16 cellular contexts compared by ENCODE assay signal in the genomic region with DNA sequence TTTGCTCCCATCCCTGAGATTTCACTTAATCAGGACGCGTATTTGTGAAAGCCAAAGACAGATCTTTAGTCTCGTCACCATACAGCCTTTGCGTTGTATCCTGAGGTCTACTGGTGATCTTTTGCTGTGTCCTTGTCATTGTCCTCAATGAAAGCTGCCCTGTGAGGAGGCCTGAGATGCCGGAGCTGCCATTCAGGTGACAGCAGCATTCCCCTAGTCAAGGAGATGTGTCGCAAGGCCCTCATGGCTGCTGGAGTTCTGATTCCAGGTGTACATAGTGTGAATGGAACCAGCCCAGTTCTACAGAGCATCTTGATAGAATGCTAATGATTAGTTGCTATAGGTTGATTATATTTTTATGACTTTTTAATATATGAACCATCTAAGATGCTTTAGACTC. TPM values are rescaled to one million over a fixed set of nuclear protein-coding genes. Genes with fewer than 3 reads are reported as not detected.
DNase-seq lines count a peak whose midpoint lies in the region; ATAC-seq and TF ChIP-seq lines count a peak whose summit lies in the region.
"Had no signal": no experiment of that assay in that cellular context is flagged by ENCODE, and none has a peak within 500 bp of the region (broad histone marks: within the 10 kb centered on the region; RNA-seq: fewer than 3 reads in every experiment).

No MANE protein-coding gene starts in this region.

- intact Hi-C loops in left ventricle myocardium superior (cut with micrococcal nuclease) (no loop called here), vagina (cut with DNase I) (no loop called here)

- H3K4me2 ChIP-seq in GM23338 = no peak overlapping the region
- H3K4me2 ChIP-seq: BLaER1 treated with 17β-estradiol and CSF1 and Interleukin-3, amounts not matched to agents 10 nM and 100 nM had no signal

- H3F3A ChIP-seq in GM23338 (replicated peaks; ENCODE audit: low read depth) = no peaks in the 10 kb centered on the region

- H3K27ac ChIP-seq in GM23338 (ENCODE audit: low read depth) (0 out of 2 replicates have a peak overlapping the region, but pooled peaks have one; percentile 20), vagina (no peak overlapping the region)
- H3K27ac ChIP-seq: BLaER1 treated with 17β-estradiol and CSF1 and Interleukin-3, amounts not matched to agents 10 nM and 100 nM had no signal

- no peaks in the 10 kb centered on the region for H3K27me3 ChIP-seq in GM23338 (ENCODE audit: insufficient read depth)
- H3K27me3 ChIP-seq in vagina = no peaks in the 10 kb centered on the region
- H3K27me3 ChIP-seq: BLaER1 treated with 17β-estradiol and CSF1 and Interleukin-3, amounts not matched to agents 10 nM and 100 nM had no signal

- H3K4me1 Mint-ChIP-seq in activated T-cell treated with anti-CD3 and anti-CD28 coated beads, Interleukin-2, amount 50 U/mL, for 24 hours (ENCODE audit: low read depth) = peaks cover 34% of the 10 kb centered on the region
- peaks cover 32% of the 10 kb centered on the region for H3K4me1 Mint-ChIP-seq in activated T-cell treated with anti-CD3 and anti-CD28 coated beads, Interleukin-2, amount 50 U/mL, for 72 hours (ENCODE audit: low read depth)
- H3K4me1 Mint-ChIP-seq in GM23338 = peaks cover 7% of the 10 kb centered on the region; the same call in 2 of the 3 replicates
- H3K4me1 Mint-ChIP-seq in activated naive CD8-positive, alpha-beta T cell treated with anti-CD3 and anti-CD28 coated beads for 36 hours = peaks cover 30% of the 10 kb centered on the region
- H3K4me1 Mint-ChIP-seq: CD4-positive, CD25-positive, alpha-beta regulatory T cell had no signal

- H3K4me3 ChIP-seq in GM23338 (no peak overlapping the region), vagina (no peak overlapping the region)
- H3K4me3 ChIP-seq: BLaER1 treated with 17β-estradiol and CSF1 and Interleukin-3, amounts not matched to agents 10 nM and 100 nM had no signal

- peaks cover 95% of the 10 kb centered on the region for H3K36me3 Mint-ChIP-seq in activated T-cell treated with anti-CD3 and anti-CD28 coated beads, Interleukin-2, amount 50 U/mL, for 24 hours (ENCODE audit: low read depth)
- H3K36me3 Mint-ChIP-seq in activated T-cell treated with anti-CD3 and anti-CD28 coated beads, Interleukin-2, amount 50 U/mL, for 72 hours (ENCODE audit: insufficient read depth in 2 of 2) = peaks cover 24 to 44% of the 10 kb centered on the region in 2 donors
- peaks cover 74% of the 10 kb centered on the region for H3K36me3 Mint-ChIP-seq in GM23338 (ENCODE audit: low read depth)
- peaks cover 71% of the 10 kb centered on the region for H3K36me3 Mint-ChIP-seq in activated naive CD8-positive, alpha-beta T cell treated with anti-CD3 and anti-CD28 coated beads for 36 hours

- H3K9me3 ChIP-seq in vagina = no peaks in the 10 kb centered on the region
- H3K9me3 ChIP-seq: BLaER1 treated with 17β-estradiol and CSF1 and Interleukin-3, amounts not matched to agents 10 nM and 100 nM had no signal

- no peaks in the 10 kb centered on the region for H3K27me3 Mint-ChIP-seq in activated T-cell treated with anti-CD3 and anti-CD28 coated beads, Interleukin-2, amount 50 U/mL, for 24 hours
- H3K27me3 Mint-ChIP-seq in activated T-cell treated with anti-CD3 and anti-CD28 coated beads, Interleukin-2, amount 50 U/mL, for 72 hours (ENCODE audit: low read depth) = no peaks in the 10 kb centered on the region
- no peaks in the 10 kb centered on the region for H3K27me3 Mint-ChIP-seq in GM23338 (ENCODE audit: insufficient read depth, low read depth, poor library complexity)
- no peaks in the 10 kb centered on the region for H3K27me3 Mint-ChIP-seq in activated naive CD8-positive, alpha-beta T cell treated with anti-CD3 and anti-CD28 coated beads for 36 hours
- H3K27me3 Mint-ChIP-seq: CD4-positive, CD25-positive, alpha-beta regulatory T cell had no signal

- H3K27ac Mint-ChIP-seq in activated T-cell treated with anti-CD3 and anti-CD28 coated beads, Interleukin-2, amount 50 U/mL, for 24 hours = peak overlapping the region; percentile 90
- H3K27ac Mint-ChIP-seq in activated T-cell treated with anti-CD3 and anti-CD28 coated beads, Interleukin-2, amount 50 U/mL, for 72 hours = no peak overlapping the region
- no peak overlapping the region for H3K27ac Mint-ChIP-seq in GM23338
- peak overlapping the region; percentile 73 for H3K27ac Mint-ChIP-seq in activated naive CD8-positive, alpha-beta T cell treated with anti-CD3 and anti-CD28 coated beads for 36 hours

- H3K36me3 ChIP-seq in GM23338 (ENCODE audit: insufficient read depth) = peaks cover 67% of the 10 kb centered on the region
- peaks cover 0 to 29% of the 10 kb centered on the region in 2 donors for H3K36me3 ChIP-seq in vagina

- no peaks in the 10 kb centered on the region for H3K9me3 Mint-ChIP-seq in activated T-cell treated with anti-CD3 and anti-CD28 coated beads, Interleukin-2, amount 50 U/mL, for 24 hours
- H3K9me3 Mint-ChIP-seq in activated T-cell treated with anti-CD3 and anti-CD28 coated beads, Interleukin-2, amount 50 U/mL, for 72 hours = no peaks in the 10 kb centered on the region
- H3K9me3 Mint-ChIP-seq in GM23338 = no peaks in the 10 kb centered on the region
- peaks cover 1% of the 10 kb centered on the region for H3K9me3 Mint-ChIP-seq in activated naive CD8-positive, alpha-beta T cell treated with anti-CD3 and anti-CD28 coated beads for 36 hours
- H3K9me3 Mint-ChIP-seq: CD4-positive, CD25-positive, alpha-beta regulatory T cell had no signal

- H3K4me1 ChIP-seq in GM23338 (ENCODE audit: insufficient read depth) (no peaks in the 10 kb centered on the region), vagina (no peaks in the 10 kb centered on the region)
- H3K4me1 ChIP-seq: BLaER1 treated with 17β-estradiol and CSF1 and Interleukin-3, amounts not matched to agents 10 nM and 100 nM had no signal

- no peak overlapping the region for H3K4me3 Mint-ChIP-seq in activated T-cell treated with anti-CD3 and anti-CD28 coated beads, Interleukin-2, amount 50 U/mL, for 24 hours
- H3K4me3 Mint-ChIP-seq in activated T-cell treated with anti-CD3 and anti-CD28 coated beads, Interleukin-2, amount 50 U/mL, for 72 hours = no peak overlapping the region
- H3K4me3 Mint-ChIP-seq in GM23338 = no peak overlapping the region
- no peak overlapping the region for H3K4me3 Mint-ChIP-seq in activated naive CD8-positive, alpha-beta T cell treated with anti-CD3 and anti-CD28 coated beads for 36 hours
- H3K4me3 Mint-ChIP-seq: CD4-positive, CD25-positive, alpha-beta regulatory T cell had no signal

- H3K79me2 ChIP-seq in GM23338 (replicated peaks; ENCODE audit: insufficient read depth) = no peaks in the 10 kb centered on the region

- H4K20me1 ChIP-seq in GM23338 (replicated peaks; ENCODE audit: insufficient read depth) = no peaks in the 10 kb centered on the region; the same call in none of the 2 replicates
- H4K20me1 ChIP-seq: BLaER1 treated with 17β-estradiol and CSF1 and Interleukin-3, amounts not matched to agents 10 nM and 100 nM had no signal

- no peaks in the 10 kb centered on the region for H3K9me2 ChIP-seq in GM23338 (ENCODE audit: insufficient read depth)

- TF ChIP-seq CTCF in GM23338 (conservative IDR thresholded peaks at IDR 0.05; ENCODE audit: low read depth in 2 of 2) (no peak), vagina (IDR thresholded peaks at IDR 0.05) (no peak)

- no peak for ATAC-seq in activated T-cell treated with anti-CD3 and anti-CD28 coated beads, Interleukin-2, amount 50 U/mL, for 72 hours (replicated peaks in 1 of 2)
- ATAC-seq in GM23338 = no peak
- no peak for ATAC-seq in left ventricle myocardium superior
- ATAC-seq: HepG2 had no signal

- H2AFZ ChIP-seq in GM23338 = no peak overlapping the region

- no peak for DNase-seq in activated T-cell treated with anti-CD3 and anti-CD28 coated beads, Interleukin-2, amount 50 U/mL, for 24 hours
- DNase-seq in activated T-cell treated with anti-CD3 and anti-CD28 coated beads, Interleukin-2, amount 50 U/mL, for 72 hours = no peak
- DNase-seq in GM23338 (ENCODE audit: low spot score) (no peak), left ventricle myocardium superior (no peak), vagina (ENCODE audit: extremely low spot score in 2 of 2) (no peak), NCI-H1930 (lab: John Stamatoyannopoulos, UW) (no peak)
- no peak for DNase-seq in activated naive CD8-positive, alpha-beta T cell treated with anti-CD3 and anti-CD28 coated beads for 36 hours
- DNase-seq: ACHN; Calu3; CD4-positive, CD25-positive, alpha-beta regulatory T cell; DMS79; EL; GOT3; HCEC 1CT had no signal

- TF ChIP-seq POLR2A in vagina (IDR thresholded peaks at IDR 0.05) = no peak

RNA-seq across cellular contexts. Expression of a gene that starts 24.1 kb away (rescaled TPM):
- total RNA-seq in activated T-cell treated with anti-CD3 and anti-CD28 coated beads, Interleukin-2, amount 50 U/mL, for 72 hours = 100 to 1,000 TPM; 104 to 107 TPM
- 57.5 and 85.4 TPM in 2 replicates for total RNA-seq in GM23338 (2014; rRNA removed; shearing (Covaris generic))
- 81.1 and 84.7 TPM in 2 replicates for polyA plus RNA-seq in GM23338 (2016; fragmentation: Nextera tagmentation; extraction: Ambion mirVana)
- total RNA-seq in activated naive CD8-positive, alpha-beta T cell treated with anti-CD3 and anti-CD28 coated beads for 36 hours = 100 to 1,000 TPM; 118 to 124 TPM
- total RNA-seq in left ventricle myocardium superior (6.7 TPM), vagina (7.6 TPM)

RNA-seq across cellular contexts. Expression of a gene that starts 37.3 kb away (rescaled TPM):
- total RNA-seq in activated T-cell treated with anti-CD3 and anti-CD28 coated beads, Interleukin-2, amount 50 U/mL, for 72 hours = under 1 TPM; 0.30 to 0.34 TPM
- total RNA-seq in GM23338 (2014; rRNA removed; shearing (Covaris generic)) = 11.6 and 15.0 TPM in 2 replicates
- polyA plus RNA-seq in GM23338 (2016; fragmentation: Nextera tagmentation; extraction: Ambion mirVana) = 7.9 and 8.8 TPM in 2 replicates
- under 1 TPM; 0.48 to 0.60 TPM for total RNA-seq in activated naive CD8-positive, alpha-beta T cell treated with anti-CD3 and anti-CD28 coated beads for 36 hours
- 15.3 TPM for total RNA-seq in left ventricle myocardium superior
- total RNA-seq in vagina = 5.6 TPM

Comparison
In these comparisons a context has a peak if more than half of its experiments do, and no peak if none do; other contexts are left out.
1. H3K27ac Mint-ChIP-seq: peak in activated T-cell treated with anti-CD3 and anti-CD28 coated beads, Interleukin-2, amount 50 U/mL, for 24 hours (single experiment) and activated naive CD8-positive, alpha-beta T cell treated with anti-CD3 and anti-CD28 coated beads for 36 hours (single experiment); none in activated T-cell treated with anti-CD3 and anti-CD28 coated beads, Interleukin-2, amount 50 U/mL, for 72 hours (single experiment) and GM23338 (single experiment).